In genomic region chr20:51700809-51701285, GRCh38 we compare ENCODE assay signal across 9 cellular contexts.
DNase-seq lines count a peak whose midpoint lies in the region; ATAC-seq, FAIRE-seq and TF ChIP-seq lines count a peak whose summit lies in the region.
"Had no signal": no experiment of that assay in that cellular context is flagged by ENCODE, and none has a peak within 500 bp of the region (broad histone marks: within the 10 kb centered on the region; RNA-seq: fewer than 3 reads in every experiment).

No MANE protein-coding gene starts in this region.

- peak; percentile 34 to 66 for DNase-seq in NCI-H524 (lab: John Stamatoyannopoulos, UW)
- no peak for DNase-seq in NCI-H524 treated with DMSO at 0.1 percent for 48 hours (lab: John Stamatoyannopoulos, UW)
- DNase-seq in GM12878 (ENCODE audit: low read depth, low spot score): no peak
- peak; percentile 75 for DNase-seq in HepG2 (ENCODE audit: low spot score)
- no peak for DNase-seq in activated CD4-positive, CD25-positive, alpha-beta regulatory T cell treated with anti-CD3 and anti-CD28 coated beads, Interleukin-2, amount 50 U/mL, for 72 hours

- H3K4me1 ChIP-seq in Loucy (ENCODE audit: insufficient read depth, low read length, poor library complexity, severe bottlenecking): peaks cover 42% of the 10 kb centered on the region
- H3K4me1 ChIP-seq in GM12878 (ENCODE audit: control insufficient read depth, insufficient read depth, low read length): no peaks in the 10 kb centered on the region
- peaks cover 96% of the 10 kb centered on the region for H3K4me1 ChIP-seq in HepG2 (ENCODE audit: insufficient read depth, low read length)

- TF ChIP-seq POLR2A in GM12878 (IDR thresholded peaks at IDR 0.05; ENCODE audit: low read depth, low read length) (no peak), HepG2 (IDR thresholded peaks at IDR 0.05; ENCODE audit: insufficient read depth in 1 of 2, low read depth in 2 of 2, low read length in 2 of 2) (no peak)

- H3K9me3 ChIP-seq in Loucy (ENCODE audit: insufficient read depth, low read depth, low read length): no peaks in the 10 kb centered on the region
- H3K9me3 ChIP-seq in GM12878 (replicated peaks; ENCODE audit: control insufficient read depth, insufficient read depth, low read length): no peaks in the 10 kb centered on the region
- no peaks in the 10 kb centered on the region for H3K9me3 ChIP-seq in HepG2 (ENCODE audit: low read length)

- H3K27ac ChIP-seq in GM12878 (ENCODE audit: control insufficient read depth, insufficient read depth) (no peak overlapping the region), HepG2 (ENCODE audit: extremely low read length, insufficient read depth, low read length) (peak overlapping the region; percentile 84)
- H3K27ac ChIP-seq: skin epidermis had no signal

- H3K9ac ChIP-seq in Loucy (ENCODE audit: low read depth, low read length, poor library complexity, severe bottlenecking): no peak overlapping the region
- H3K9ac ChIP-seq in GM12878 (ENCODE audit: control insufficient read depth, insufficient read depth, low read length): no peak overlapping the region
- peak overlapping the region; percentile 53 for H3K9ac ChIP-seq in HepG2 (ENCODE audit: insufficient read depth, low read depth, low read length)

- H3K36me3 ChIP-seq in Loucy (ENCODE audit: insufficient read depth, low read length) (no peaks in the 10 kb centered on the region), GM12878 (ENCODE audit: control insufficient read depth in 2 of 2, insufficient read depth in 2 of 2, low read length in 1 of 2) (no peaks in the 10 kb centered on the region), HepG2 (replicated peaks in 1 of 2; ENCODE audit: control insufficient read depth in 1 of 2, insufficient read depth in 2 of 2, low read length in 2 of 2) (no peaks in the 10 kb centered on the region; a peak in 1 of 5 replicates)

- 16% methylated on average over 10 of the region's 10 CpGs for WGBS in GM12878 (ENCODE audit: insufficient coverage, insufficient replicate concordance, low lambda C conversion rate, missing lambda C conversion rate)
- WGBS in HepG2 (ENCODE audit: low lambda C conversion rate): 31% methylated on average over 10 of the region's 10 CpGs

- CTCF ChIA-PET in GM12878 (lab: Yijun Ruan, JAX): interaction anchor here (0.6 to 1.8 kb wide), 11 partner anchors 10 to 615 kb away, joined by 3 to 7 read pairs (median 3); no protein-coding TSS in a partner anchor
- CTCF ChIA-PET in HepG2 (lab: Yijun Ruan, JAX; ENCODE audit: low intra/inter-chr PET ratio, low total read pairs): interaction anchor here (1.1 to 2.4 kb wide), 5 partner anchors 62 to 382 kb away, joined by 4 to 18 read pairs (median 6); no protein-coding TSS in a partner anchor

- H3K79me2 ChIP-seq in Loucy (ENCODE audit: insufficient read depth, low read length) (peaks cover 29% of the 10 kb centered on the region), GM12878 (ENCODE audit: control insufficient read depth, insufficient read depth, low read length) (no peaks in the 10 kb centered on the region), HepG2 (ENCODE audit: insufficient read depth, low read length) (no peaks in the 10 kb centered on the region)

- peak overlapping the region; percentile 9 for H3K4me2 ChIP-seq in Loucy (ENCODE audit: low read depth, low read length, poor library complexity, severe bottlenecking)
- no peak overlapping the region for H3K4me2 ChIP-seq in GM12878 (ENCODE audit: control insufficient read depth, insufficient read depth)
- peak overlapping the region; percentile 72 for H3K4me2 ChIP-seq in HepG2 (ENCODE audit: low read depth, low read length)

- H3K27me3 ChIP-seq in Loucy (ENCODE audit: insufficient read depth, low read length, poor library complexity, severe bottlenecking) (no peaks in the 10 kb centered on the region), GM12878 (replicated peaks in 1 of 2; ENCODE audit: control insufficient read depth in 2 of 2, insufficient read depth in 2 of 2, low read length in 1 of 2) (peaks cover 4 to 6% of the 10 kb centered on the region in 2 experiments; a peak in 3 of 4 replicates), HepG2 (ENCODE audit: control insufficient read depth in 1 of 2, insufficient read depth in 2 of 2, low read length in 2 of 2) (no peaks in the 10 kb centered on the region)

- BruUV-seq in GM12878 (replicated peaks; lab: Mats Ljungman, UMichigan) (no TSS peak), HepG2 (replicated peaks; lab: Mats Ljungman, UMichigan) (TSS peak; percentile 47)

- no peaks in the 10 kb centered on the region for H4K20me1 ChIP-seq in Loucy (ENCODE audit: insufficient read depth, low read length, poor library complexity, severe bottlenecking)
- no peaks in the 10 kb centered on the region for H4K20me1 ChIP-seq in GM12878 (ENCODE audit: control insufficient read depth, insufficient read depth)
- no peaks in the 10 kb centered on the region for H4K20me1 ChIP-seq in HepG2 (ENCODE audit: insufficient read depth, low read length)

- no peaks in the 10 kb centered on the region for H3F3A ChIP-seq in Loucy (ENCODE audit: low read depth)

- H3K4me3 ChIP-seq in Loucy (ENCODE audit: low read length, poor library complexity, severe bottlenecking) (no peak overlapping the region), GM12878 (no peak overlapping the region), HepG2 (replicated peaks in 1 of 3; ENCODE audit: insufficient read depth in 1 of 3, low read depth in 2 of 3, low read length in 3 of 3) (peak overlapping the region in 2 of 3 experiments; percentile 27 to 31; a peak in 3 of 6 replicates)
- H3K4me3 ChIP-seq: skin epidermis had no signal

- H3K9me2 ChIP-seq in Loucy (replicated peaks; ENCODE audit: low read depth, low read length): no peaks in the 10 kb centered on the region

- H2AFZ ChIP-seq in Loucy (ENCODE audit: low read length) (peak overlapping the region; percentile 59; the same call in 1 of the 2 replicates), GM12878 (ENCODE audit: control insufficient read depth, low read depth, low read length) (no peak overlapping the region), HepG2 (ENCODE audit: low read length) (no peak overlapping the region)

- peak; percentile 43; the same call in 1 of the 2 replicates for TF ChIP-seq RAD21 in GM12878 (IDR thresholded peaks at IDR 0.05; ENCODE audit: insufficient read depth, low read depth, low read length)
- peak; percentile 73 for TF ChIP-seq RAD21 in HepG2 (CRISPR knock-in tag; IDR thresholded peaks at IDR 0.05)

- in situ Hi-C loops in GM12878 (cut with MboI): no loop called here
- in situ Hi-C loops in HepG2 (cut with HindIII; ENCODE audit: extremely low pct_ligation_motif_present, low pct_unique_long_range_greater_than_20kb): loop anchor here (10.0 kb wide), 1 partner anchor 54 kb away; no protein-coding TSS in a partner anchor

- TF ChIP-seq CTCF in Loucy (conservative IDR thresholded peaks at IDR 0.05; ENCODE audit: low read length) (peak; percentile 78), GM12878 (IDR thresholded peaks at IDR 0.05 in 2 of 3, conservative IDR thresholded peaks at IDR 0.05 in 1 of 3; ENCODE audit: control insufficient read depth in 2 of 3, extremely low read depth in 1 of 3, insufficient read depth in 1 of 3, low read depth in 3 of 3, low read length in 3 of 3) (peak; percentile 54 to 67 (median 58)), HepG2 (CRISPR knock-in tag; IDR thresholded peaks at IDR 0.05) (peak; percentile 80)

- ATAC-seq in GM12878 (peak; percentile 72), HepG2 (peak; percentile 11; the same call in 1 of the 3 replicates), HG03025 (IDR thresholded peaks at IDR 0.05; ENCODE audit: low FRiP score, unreplicated experiment) (no peak), HG03565 (IDR thresholded peaks at IDR 0.05; ENCODE audit: unreplicated experiment) (no peak)

- intact Hi-C loops in GM12878 (cut with micrococcal nuclease; ENCODE audit: unreplicated experiment): loop anchor here (2.0 to 10.0 kb wide), 2 partner anchors 264 to 382 kb away; no protein-coding TSS in a partner anchor
- intact Hi-C loops in HepG2 (cut with micrococcal nuclease; ENCODE audit: unreplicated experiment): loop anchor here (1.0 to 2.0 kb wide), 7 partner anchors 24 to 382 kb away; no protein-coding TSS in a partner anchor

- RAD21 ChIA-PET in GM12878 (lab: Charles Lee; ENCODE audit: unreplicated experiment): interaction anchor here (1.1 kb wide), 1 partner anchor 382 kb away, joined by 5 read pairs; no protein-coding TSS in a partner anchor

- SMC1A ChIA-PET in GM12878 (lab: Charles Lee; ENCODE audit: uncharacterized antibody, unreplicated experiment): no interaction called here

- no peak for TF ChIP-seq EP300 in GM12878 (IDR thresholded peaks at IDR 0.05; ENCODE audit: borderline replicate concordance in 1 of 2, control insufficient read depth in 1 of 2, low read depth in 2 of 2, low read length in 2 of 2)
- TF ChIP-seq EP300 in HepG2 (IDR thresholded peaks at IDR 0.05; ENCODE audit: low read depth in 2 of 2, low read length in 2 of 2): no peak
- no peak; the same call in 1 of the 2 replicates for TF ChIP-seq EP300 in HepG2 (CRISPR knock-in tag; IDR thresholded peaks at IDR 0.05; ENCODE audit: borderline replicate concordance)

- FAIRE-seq in GM12878 (lab: Jason Lieb, UNC): no peak
- FAIRE-seq in HepG2 (lab: Jason Lieb, UNC): no peak

- POLR2A ChIA-PET in GM12878 (lab: Charles Lee): no interaction called here
- POLR2A ChIA-PET in HepG2 (lab: Yijun Ruan, JAX): interaction anchor here (0.7 to 1.7 kb wide), 6 partner anchors 45 to 99 kb away, joined by 3 to 9 read pairs (median 3); no protein-coding TSS in a partner anchor

TF ChIP-seq in GM12878, 131 proteins besides CTCF, POLR2A, EP300 and RAD21:
- no peak for TF ChIP-seq PAX8 (IDR thresholded peaks at IDR 0.05)
- peak; percentile 33; the same call in 1 of the 2 replicates for TF ChIP-seq SMC3 (IDR thresholded peaks at IDR 0.05; ENCODE audit: borderline replicate concordance, low read length)
- TF ChIP-seq MTA2 (IDR thresholded peaks at IDR 0.05; ENCODE audit: low read depth): no peak
- no peak for TF ChIP-seq ASH2L (IDR thresholded peaks at IDR 0.05; ENCODE audit: borderline replicate concordance, low read depth)
- no peak for TF ChIP-seq ZNF384 (IDR thresholded peaks at IDR 0.05; ENCODE audit: borderline replicate concordance, low read depth, low read length)

TF ChIP-seq in HepG2, 621 proteins besides CTCF, POLR2A, EP300 and RAD21 (continues in another document):
- TF ChIP-seq NFYB (CRISPR knock-in tag; IDR thresholded peaks at IDR 0.05) (no peak), ZNF850 (CRISPR knock-in tag; conservative IDR thresholded peaks at IDR 0.05) (no peak), ZNF713 (CRISPR knock-in tag; IDR thresholded peaks at IDR 0.05) (no peak), FLYWCH1 (CRISPR knock-in tag; IDR thresholded peaks at IDR 0.05) (no peak)

Comparison
In these comparisons a context has a peak if more than half of its experiments do, and no peak if none do; other contexts are left out.
1. DNase-seq: peak in NCI-H524 (2 of 2) and HepG2 (single experiment); none in NCI-H524 treated with DMSO at 0.1 percent for 48 hours (single experiment), GM12878 (single experiment) and activated CD4-positive, CD25-positive, alpha-beta regulatory T cell treated with anti-CD3 and anti-CD28 coated beads, Interleukin-2, amount 50 U/mL, for 72 hours (single experiment).
2. H3K4me3 ChIP-seq: peak in HepG2 (2 of 3); none in Loucy (single experiment) and GM12878 (single experiment).
3. ATAC-seq: peak in GM12878 (single experiment) and HepG2 (single experiment); none in HG03025 (single experiment) and HG03565 (single experiment).
4. Peak in every context shown above with its lines, with median percentiles within 50 percentile points of each other: CTCF ChIP-seq.